Comparison of ENCODE assay signal across 11 cellular contexts in genomic region chr12:114692558-114693531, GRCh38. TPM values are rescaled to one million over a fixed set of nuclear protein-coding genes. Genes with fewer than 3 reads are reported as not detected.
A peak's percentile ranks its signal among the peaks of the same experiment; 100 is the strongest.
DNase-seq lines count a peak whose midpoint lies in the region; ATAC-seq, FAIRE-seq and TF ChIP-seq lines count a peak whose summit lies in the region.
"Had no signal": no experiment of that assay in that cellular context is flagged by ENCODE, and none has a peak within 500 bp of the region (broad histone marks: within the 10 kb centered on the region; RNA-seq: fewer than 3 reads in every experiment).

No MANE protein-coding gene starts in this region.

- no peak overlapping the region for H3K14ac ChIP-seq in H1 (ENCODE audit: insufficient read length)

- no peak overlapping the region for H3K23ac ChIP-seq in H1 (ENCODE audit: insufficient read length)

- ATAC-seq in lower lobe of right lung: peak in 1 of 2 donors; percentile 19
- ATAC-seq in thoracic aorta (ENCODE audit: insufficient number of reproducible peaks, low FRiP score, low read depth): no peak
- no peak for ATAC-seq in HG03045 (IDR thresholded peaks at IDR 0.05; ENCODE audit: unreplicated experiment)
- ATAC-seq in GM19452 (IDR thresholded peaks at IDR 0.05; ENCODE audit: unreplicated experiment): no peak
- no peak for ATAC-seq in naive thymus-derived CD4-positive, alpha-beta T cell

- H2AK5ac ChIP-seq in H1 (ENCODE audit: low read depth, low read length): no peak overlapping the region

- H2BK5ac ChIP-seq in H1 (ENCODE audit: low read depth, low read length): no peak overlapping the region

- H3K56ac ChIP-seq in H1 (replicated peaks; ENCODE audit: insufficient read length, low read depth, low read length): no peak overlapping the region

- DNase-seq in LoVo (ENCODE audit: low spot score) (peak; percentile 16), H1 (ENCODE audit: low read depth in 1 of 2, low spot score in 2 of 2) (peak in 1 of 2 experiments; percentile 69), lower lobe of right lung (no peak), thoracic aorta (ENCODE audit: low spot score) (no peak), Ammon's horn (ENCODE audit: low spot score) (no peak)
- DNase-seq in naive thymus-derived CD4-positive, alpha-beta T cell: no peak
- DNase-seq: activated T-cell treated with anti-CD3 and anti-CD28 coated beads, Interleukin-2, amount 50 U/mL, for 24 hours; erythroblast had no signal

- H3K27ac Mint-ChIP-seq in naive thymus-derived CD4-positive, alpha-beta T cell: no peak overlapping the region
- H3K27ac Mint-ChIP-seq: activated T-cell treated with anti-CD3 and anti-CD28 coated beads, Interleukin-2, amount 50 U/mL, for 24 hours had no signal

- H3K79me2 ChIP-seq in H1 (ENCODE audit: control insufficient read depth in 1 of 2, insufficient read depth in 2 of 2, low read length in 2 of 2): no peaks in the 10 kb centered on the region

- H3K27me3 ChIP-seq in H1 (replicated peaks in 1 of 4; ENCODE audit: control insufficient read depth in 3 of 4, extremely low read depth in 1 of 4, insufficient read depth in 3 of 4, low read length in 3 of 4) (peaks cover 97 to 100% (median 99%) of the 10 kb centered on the region in 4 experiments), lower lobe of right lung (ENCODE audit: low read depth) (peaks cover 75% of the 10 kb centered on the region), thoracic aorta (replicated peaks; ENCODE audit: insufficient read depth) (peaks cover 36% of the 10 kb centered on the region)
- H3K27me3 ChIP-seq in naive thymus-derived CD4-positive, alpha-beta T cell (ENCODE audit: control insufficient read depth in 2 of 2, insufficient read depth in 2 of 2, low read length in 2 of 2): peaks cover 2 to 22% of the 10 kb centered on the region in 2 donors

- no peak overlapping the region for H3K9ac ChIP-seq in H1 (replicated peaks in 1 of 4; ENCODE audit: extremely low read depth in 1 of 4, low read depth in 3 of 4, low read length in 3 of 4)

- peaks cover 0 to 6% (median 0%) of the 10 kb centered on the region in 5 donors for H3K36me3 Mint-ChIP-seq in naive thymus-derived CD4-positive, alpha-beta T cell

- CTCF ChIA-PET in H1 (lab: Charles Lee; ENCODE audit: partially characterized antibody): interaction anchor here (1.1 to 2.4 kb wide), 2 partner anchors 9 to 31 kb away, joined by 3 to 12 read pairs; partner anchors contain the start of gene TBX3
- CTCF ChIA-PET in naive thymus-derived CD4-positive, alpha-beta T cell (lab: Charles Lee): no interaction called here

- H3K27me3 Mint-ChIP-seq in naive thymus-derived CD4-positive, alpha-beta T cell: peaks cover 91 to 98% (median 96%) of the 10 kb centered on the region in 5 donors

- no peak overlapping the region for H2BK20ac ChIP-seq in H1 (ENCODE audit: low read length)

- FAIRE-seq in H1 (lab: Jason Lieb, UNC): no peak

- POLR2A ChIA-PET in H1 (lab: Charles Lee; ENCODE audit: partially characterized antibody): interaction anchor here (0.8 kb wide), 1 partner anchor 9 kb away, joined by 4 read pairs; the partner anchor contains the start of gene TBX3
- POLR2A ChIA-PET in naive thymus-derived CD4-positive, alpha-beta T cell (lab: Charles Lee): no interaction called here

- peaks cover 0 to 7% (median 0%) of the 10 kb centered on the region in 7 donors for H3K4me1 Mint-ChIP-seq in naive thymus-derived CD4-positive, alpha-beta T cell

- 3% methylated on average over 31 of the region's 36 CpGs; no CpG with 5 or more reads in 1 of the 2 experiments for WGBS in H1 (ENCODE audit: extremely low coverage in 1 of 2, insufficient coverage in 1 of 2, insufficient read length in 1 of 2, insufficient replicate concordance in 2 of 2, low coverage in 1 of 2, low lambda C conversion rate in 2 of 2, missing lambda C conversion rate in 1 of 2), 2 experiments

- no peak for TF ChIP-seq EP300 in H1 (IDR thresholded peaks at IDR 0.05; ENCODE audit: borderline replicate concordance in 1 of 2, low read depth in 2 of 2, low read length in 2 of 2)

- H3K36me3 ChIP-seq in H1 (ENCODE audit: control insufficient read depth in 2 of 4, insufficient read depth in 4 of 4, low read length in 3 of 4) (no peaks in the 10 kb centered on the region), lower lobe of right lung (no peaks in the 10 kb centered on the region), thoracic aorta (no peaks in the 10 kb centered on the region)
- no peaks in the 10 kb centered on the region for H3K36me3 ChIP-seq in naive thymus-derived CD4-positive, alpha-beta T cell (ENCODE audit: control insufficient read depth in 2 of 3, insufficient read depth in 3 of 3, low read length in 3 of 3)

- H3K23me2 ChIP-seq in H1 (ENCODE audit: low read depth, low read length): peaks cover 6% of the 10 kb centered on the region; the same call in 1 of the 2 replicates

- peaks cover 17 to 33% of the 10 kb centered on the region in 2 experiments for H4K20me1 ChIP-seq in H1 (replicated peaks in 1 of 2; ENCODE audit: control insufficient read depth in 1 of 2, insufficient read depth in 2 of 2, low read length in 2 of 2)

- no peak overlapping the region for H4K8ac ChIP-seq in H1 (ENCODE audit: extremely low read depth, insufficient read depth, low read length)

- H2BK12ac ChIP-seq in H1 (ENCODE audit: low read depth, low read length): no peak overlapping the region

- intact Hi-C loops in lower lobe of right lung (cut with DNase I): no loop called here
- intact Hi-C loops in naive thymus-derived CD4-positive, alpha-beta T cell (cut with micrococcal nuclease): no loop called here

- H3K27ac ChIP-seq in H1 (ENCODE audit: low read depth, low read length): no peak overlapping the region
- H3K27ac ChIP-seq in lower lobe of right lung: peak overlapping the region; percentile 70
- no peak overlapping the region for H3K27ac ChIP-seq in thoracic aorta
- H3K27ac ChIP-seq in naive thymus-derived CD4-positive, alpha-beta T cell (ENCODE audit: low read depth, low read length): no peak overlapping the region
- H3K27ac ChIP-seq: SK-N-MC had no signal

- H3K4me2 ChIP-seq in H1 (ENCODE audit: insufficient read depth in 1 of 2, low read depth in 2 of 2, low read length in 2 of 2): peak overlapping the region; percentile 54 to 57

- peaks cover 9 to 34% (median 14%) of the 10 kb centered on the region in 4 experiments for H3K4me1 ChIP-seq in H1 (replicated peaks in 1 of 4; ENCODE audit: control insufficient read depth in 3 of 4, insufficient read depth in 4 of 4, low read length in 3 of 4)
- H3K4me1 ChIP-seq in lower lobe of right lung: no peaks in the 10 kb centered on the region
- H3K4me1 ChIP-seq in thoracic aorta (ENCODE audit: control insufficient read depth in 1 of 2, low read depth in 2 of 2): peaks cover 0 to 15% of the 10 kb centered on the region in 2 donors
- no peaks in the 10 kb centered on the region for H3K4me1 ChIP-seq in naive thymus-derived CD4-positive, alpha-beta T cell (ENCODE audit: control insufficient read depth in 2 of 2, insufficient read depth in 2 of 2, low read length in 2 of 2)

- H4K91ac ChIP-seq in H1 (replicated peaks; ENCODE audit: insufficient read length, low read length): no peak overlapping the region

- no peaks in the 10 kb centered on the region for H3K79me1 ChIP-seq in H1 (ENCODE audit: low read depth, low read length)

- no peak for TF ChIP-seq RAD21 in H1 (IDR thresholded peaks at IDR 0.05 in 1 of 2, conservative IDR thresholded peaks at IDR 0.05 in 1 of 2; ENCODE audit: low read depth in 2 of 2, low read length in 2 of 2)

- TF ChIP-seq CTCF in H1 (IDR thresholded peaks at IDR 0.05; ENCODE audit: control extremely low read depth in 1 of 3, insufficient read depth in 1 of 3, low read depth in 1 of 3, low read length in 3 of 3): no peak
- TF ChIP-seq CTCF in lower lobe of right lung (IDR thresholded peaks at IDR 0.05): no peak
- TF ChIP-seq CTCF in thoracic aorta (IDR thresholded peaks at IDR 0.05): no peak

- no peak overlapping the region for H2AFZ ChIP-seq in H1 (ENCODE audit: low read length)

- H3K9me3 Mint-ChIP-seq in naive thymus-derived CD4-positive, alpha-beta T cell: peaks cover 0 to 25% (median 2%) of the 10 kb centered on the region in 11 donors
- H3K9me3 Mint-ChIP-seq: activated T-cell treated with anti-CD3 and anti-CD28 coated beads, Interleukin-2, amount 50 U/mL, for 24 hours had no signal

- H3K4ac ChIP-seq in H1 (replicated peaks; ENCODE audit: insufficient read length, low read depth, low read length): no peak overlapping the region

- no peak overlapping the region for H2BK120ac ChIP-seq in H1 (replicated peaks; ENCODE audit: low read depth, low read length)

- H3K4me3 ChIP-seq in H1 (ENCODE audit: extremely low read depth in 1 of 4, insufficient read depth in 2 of 4, low read depth in 3 of 4, low read length in 4 of 4): peak overlapping the region in 3 of 4 experiments; percentile 7 to 47 (median 9); a peak in 3 of 8 replicates
- H3K4me3 ChIP-seq in lower lobe of right lung: peak overlapping the region; percentile 52
- H3K4me3 ChIP-seq in thoracic aorta: peak overlapping the region; percentile 56
- H3K4me3 ChIP-seq in naive thymus-derived CD4-positive, alpha-beta T cell (ENCODE audit: low read length): no peak overlapping the region
- H3K4me3 ChIP-seq: SK-N-MC had no signal

- no peak overlapping the region for H2BK15ac ChIP-seq in H1 (ENCODE audit: low read length)

- H4K5ac ChIP-seq in H1 (ENCODE audit: insufficient read length, low read depth, low read length): no peak overlapping the region

- peak overlapping the region; percentile 19; the same call in 1 of the 2 replicates for H3K18ac ChIP-seq in H1 (ENCODE audit: extremely low read depth, low read length)

- no peak for TF ChIP-seq POLR2A in H1 (IDR thresholded peaks at IDR 0.05; ENCODE audit: control extremely low read depth in 1 of 2, low read depth in 2 of 2, low read length in 2 of 2)

- peak overlapping the region in 1 of 10 donors; percentile 1 for H3K4me3 Mint-ChIP-seq in naive thymus-derived CD4-positive, alpha-beta T cell
- H3K4me3 Mint-ChIP-seq: activated T-cell treated with anti-CD3 and anti-CD28 coated beads, Interleukin-2, amount 50 U/mL, for 24 hours had no signal

- H3K9me3 ChIP-seq in H1 (ENCODE audit: insufficient read depth in 2 of 2, low read depth in 1 of 2, low read length in 1 of 2) (no peaks in the 10 kb centered on the region), lower lobe of right lung (no peaks in the 10 kb centered on the region), thoracic aorta (no peaks in the 10 kb centered on the region)
- H3K9me3 ChIP-seq in naive thymus-derived CD4-positive, alpha-beta T cell (ENCODE audit: control insufficient read depth in 2 of 3, low read length in 3 of 3): no peaks in the 10 kb centered on the region

RNA-seq across cellular contexts. Expression of gene TBX3, which starts 8.9 kb away (rescaled TPM):
- 0.29 and 1.0 TPM in 2 replicates for total RNA-seq in H1 (2021; fragmentation: NEBNext Ultra II Directional; extraction: Animal tissue kit (Norgen Biotek cat#: 25700))
- 0.09 TPM in 2 replicates for polyA plus RNA-seq in H1 (2011; rRNA removed)
- polyA plus RNA-seq in H1 (2011; cell fraction: cytosol; rRNA removed): 0.09 TPM
- 0.20 TPM for polyA plus RNA-seq in H1 (2011; cell fraction: nucleus; rRNA removed)
- 0.12 to 0.38 TPM (median 0.24 TPM) in 4 replicates for polyA plus RNA-seq in H1 (2012, experiment 1 of 2)
- polyA plus RNA-seq in H1 (2012, experiment 2 of 2): 0.18 TPM
- 0.30 TPM for polyA plus RNA-seq in H1 (2013, experiment 1 of 2)
- polyA plus RNA-seq in H1 (2013, experiment 2 of 2): 0.13 TPM
- 0.09 TPM in 1 of 2 replicates, not detected in the other for polyA minus RNA-seq in H1 (2011; rRNA and poly(A)+ RNA removed)
- polyA minus RNA-seq in H1 (2011; cell fraction: cytosol; rRNA and poly(A)+ RNA removed): 0.73 TPM
- polyA minus RNA-seq in H1 (2011; cell fraction: nucleus; rRNA and poly(A)+ RNA removed): 0.50 TPM
- 50.9 TPM for total RNA-seq in lower lobe of right lung
- 1 to 10 TPM in 1 of 2 donors, under 1 TPM in 1; 0.81 to 3.5 TPM for total RNA-seq in thoracic aorta
- not detected for total RNA-seq in naive thymus-derived CD4-positive, alpha-beta T cell
- not detected for polyA plus RNA-seq in naive thymus-derived CD4-positive, alpha-beta T cell

Comparison
In these comparisons a context has a peak if more than half of its experiments do, and no peak if none do; other contexts are left out.
1. RNA of gene TBX3, which starts 8.9 kb away (total RNA-seq): 50.9 TPM in lower lobe of right lung (single experiment); 0.81 to 3.5 TPM in thoracic aorta, 0.29 to 1.0 TPM in H1 and not detected in naive thymus-derived CD4-positive, alpha-beta T cell; every median in the first group is over 10 times any median in the second.